In genomic region chr20:407097-407952, GRCh38 we compare ENCODE assay signal across 1 cellular context.
TF ChIP-seq lines count a peak whose summit lies in the region.

No MANE protein-coding gene starts in this region.

TF ChIP-seq in HepG2, 621 proteins besides CTCF, POLR2A, EP300 and RAD21 (continued from another document and continues in another):
- TF ChIP-seq, protein P1, sequence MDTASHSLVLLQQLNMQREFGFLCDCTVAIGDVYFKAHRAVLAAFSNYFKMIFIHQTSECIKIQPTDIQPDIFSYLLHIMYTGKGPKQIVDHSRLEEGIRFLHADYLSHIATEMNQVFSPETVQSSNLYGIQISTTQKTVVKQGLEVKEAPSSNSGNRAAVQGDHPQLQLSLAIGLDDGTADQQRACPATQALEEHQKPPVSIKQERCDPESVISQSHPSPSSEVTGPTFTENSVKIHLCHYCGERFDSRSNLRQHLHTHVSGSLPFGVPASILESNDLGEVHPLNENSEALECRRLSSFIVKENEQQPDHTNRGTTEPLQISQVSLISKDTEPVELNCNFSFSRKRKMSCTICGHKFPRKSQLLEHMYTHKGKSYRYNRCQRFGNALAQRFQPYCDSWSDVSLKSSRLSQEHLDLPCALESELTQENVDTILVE (CRISPR knock-in tag; IDR thresholded peaks at IDR 0.05) = peak; percentile 89
- TF ChIP-seq AKNA (CRISPR knock-in tag; IDR thresholded peaks at IDR 0.05; ENCODE audit: borderline replicate concordance) = peak; percentile 89
- peak; percentile 19; the same call in 1 of the 2 replicates for TF ChIP-seq ISX (CRISPR knock-in tag; conservative IDR thresholded peaks at IDR 0.05)
- TF ChIP-seq ZNF160 (CRISPR knock-in tag; IDR thresholded peaks at IDR 0.05) = peak; percentile 76
- TF ChIP-seq ZNF614 (CRISPR knock-in tag; IDR thresholded peaks at IDR 0.05; ENCODE audit: borderline replicate concordance) = peak; percentile 72
- no peak for TF ChIP-seq ZBTB10 (CRISPR knock-in tag; IDR thresholded peaks at IDR 0.05; ENCODE audit: borderline replicate concordance)
- no peak for TF ChIP-seq ZNF460 (CRISPR knock-in tag; IDR thresholded peaks at IDR 0.05; ENCODE audit: borderline replicate concordance)
- TF ChIP-seq KLF11 (CRISPR knock-in tag; IDR thresholded peaks at IDR 0.05) = peak; percentile 73; the same call in 1 of the 2 replicates
- TF ChIP-seq, protein P2, sequence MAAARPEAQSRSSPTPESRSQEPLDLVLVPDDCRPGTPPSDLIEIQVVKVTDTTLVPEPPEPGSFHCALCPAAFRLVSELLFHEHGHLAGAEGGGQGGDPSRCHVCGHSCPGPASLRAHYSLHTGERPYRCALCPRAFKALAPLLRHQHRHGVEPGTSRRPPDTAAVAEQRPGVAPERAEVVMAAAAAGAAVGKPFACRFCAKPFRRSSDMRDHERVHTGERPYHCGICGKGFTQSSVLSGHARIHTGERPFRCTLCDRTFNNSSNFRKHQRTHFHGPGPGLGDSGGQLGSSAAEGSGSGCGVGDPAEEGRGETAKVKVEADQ (CRISPR knock-in tag; IDR thresholded peaks at IDR 0.05; ENCODE audit: borderline replicate concordance) = peak; percentile 83
- TF ChIP-seq MED1 (CRISPR knock-in tag; IDR thresholded peaks at IDR 0.05) = peak; percentile 92
- TF ChIP-seq ZNF652 (CRISPR knock-in tag; IDR thresholded peaks at IDR 0.05; ENCODE audit: borderline replicate concordance, low read depth) = no peak; the same call in 1 of the 2 replicates
- TF ChIP-seq NCOA5 (CRISPR knock-in tag; IDR thresholded peaks at IDR 0.05) = 0 out of 2 replicates have a peak, but pooled peaks have one; percentile 65
- peak; percentile 14; the same call in 1 of the 2 replicates for TF ChIP-seq FLYWCH1 (CRISPR knock-in tag; IDR thresholded peaks at IDR 0.05)
- peak; percentile 63; the same call in 1 of the 2 replicates for TF ChIP-seq ZFP36L2 (CRISPR knock-in tag; IDR thresholded peaks at IDR 0.05)
- TF ChIP-seq ARNTL (CRISPR knock-in tag; IDR thresholded peaks at IDR 0.05) = no peak; the same call in 1 of the 2 replicates
- TF ChIP-seq, protein P3, sequence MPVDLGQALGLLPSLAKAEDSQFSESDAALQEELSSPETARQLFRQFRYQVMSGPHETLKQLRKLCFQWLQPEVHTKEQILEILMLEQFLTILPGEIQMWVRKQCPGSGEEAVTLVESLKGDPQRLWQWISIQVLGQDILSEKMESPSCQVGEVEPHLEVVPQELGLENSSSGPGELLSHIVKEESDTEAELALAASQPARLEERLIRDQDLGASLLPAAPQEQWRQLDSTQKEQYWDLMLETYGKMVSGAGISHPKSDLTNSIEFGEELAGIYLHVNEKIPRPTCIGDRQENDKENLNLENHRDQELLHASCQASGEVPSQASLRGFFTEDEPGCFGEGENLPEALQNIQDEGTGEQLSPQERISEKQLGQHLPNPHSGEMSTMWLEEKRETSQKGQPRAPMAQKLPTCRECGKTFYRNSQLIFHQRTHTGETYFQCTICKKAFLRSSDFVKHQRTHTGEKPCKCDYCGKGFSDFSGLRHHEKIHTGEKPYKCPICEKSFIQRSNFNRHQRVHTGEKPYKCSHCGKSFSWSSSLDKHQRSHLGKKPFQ (CRISPR knock-in tag; IDR thresholded peaks at IDR 0.05; ENCODE audit: insufficient replicate concordance) = peak; percentile 83
- peak; percentile 83 for TF ChIP-seq IKZF4 (CRISPR knock-in tag; IDR thresholded peaks at IDR 0.05; ENCODE audit: borderline replicate concordance, low read depth, not compliant biosample characterization)
- 0 out of 2 replicates have a peak, but pooled peaks have one; percentile 10 for TF ChIP-seq ZNF318 (CRISPR knock-in tag; IDR thresholded peaks at IDR 0.05)
- TF ChIP-seq ZNF557 (CRISPR knock-in tag; IDR thresholded peaks at IDR 0.05) = peak; percentile 84; the same call in 1 of the 2 replicates
- TF ChIP-seq RFX3 (CRISPR knock-in tag; IDR thresholded peaks at IDR 0.05) = no peak
- TF ChIP-seq, protein P4, sequence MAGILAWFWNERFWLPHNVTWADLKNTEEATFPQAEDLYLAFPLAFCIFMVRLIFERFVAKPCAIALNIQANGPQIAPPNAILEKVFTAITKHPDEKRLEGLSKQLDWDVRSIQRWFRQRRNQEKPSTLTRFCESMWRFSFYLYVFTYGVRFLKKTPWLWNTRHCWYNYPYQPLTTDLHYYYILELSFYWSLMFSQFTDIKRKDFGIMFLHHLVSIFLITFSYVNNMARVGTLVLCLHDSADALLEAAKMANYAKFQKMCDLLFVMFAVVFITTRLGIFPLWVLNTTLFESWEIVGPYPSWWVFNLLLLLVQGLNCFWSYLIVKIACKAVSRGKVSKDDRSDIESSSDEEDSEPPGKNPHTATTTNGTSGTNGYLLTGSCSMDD (CRISPR knock-in tag; IDR thresholded peaks at IDR 0.05) = no peak
- TF ChIP-seq, protein P5, sequence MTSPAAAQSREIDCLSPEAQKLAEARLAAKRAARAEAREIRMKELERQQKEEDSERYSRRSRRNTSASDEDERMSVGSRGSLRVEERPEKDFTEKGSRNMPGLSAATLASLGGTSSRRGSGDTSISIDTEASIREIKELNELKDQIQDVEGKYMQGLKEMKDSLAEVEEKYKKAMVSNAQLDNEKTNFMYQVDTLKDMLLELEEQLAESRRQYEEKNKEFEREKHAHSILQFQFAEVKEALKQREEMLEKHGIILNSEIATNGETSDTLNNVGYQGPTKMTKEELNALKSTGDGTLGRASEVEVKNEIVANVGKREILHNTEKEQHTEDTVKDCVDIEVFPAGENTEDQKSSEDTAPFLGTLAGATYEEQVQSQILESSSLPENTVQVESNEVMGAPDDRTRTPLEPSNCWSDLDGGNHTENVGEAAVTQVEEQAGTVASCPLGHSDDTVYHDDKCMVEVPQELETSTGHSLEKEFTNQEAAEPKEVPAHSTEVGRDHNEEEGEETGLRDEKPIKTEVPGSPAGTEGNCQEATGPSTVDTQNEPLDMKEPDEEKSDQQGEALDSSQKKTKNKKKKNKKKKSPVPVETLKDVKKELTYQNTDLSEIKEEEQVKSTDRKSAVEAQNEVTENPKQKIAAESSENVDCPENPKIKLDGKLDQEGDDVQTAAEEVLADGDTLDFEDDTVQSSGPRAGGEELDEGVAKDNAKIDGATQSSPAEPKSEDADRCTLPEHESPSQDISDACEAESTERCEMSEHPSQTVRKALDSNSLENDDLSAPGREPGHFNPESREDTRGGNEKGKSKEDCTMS (CRISPR knock-in tag; conservative IDR thresholded peaks at IDR 0.05) = peak; percentile 68; the same call in 1 of the 2 replicates
- TF ChIP-seq MXI1 (IDR thresholded peaks at IDR 0.05; ENCODE audit: borderline replicate concordance, low read depth, low read length) = peak; percentile 47; the same call in 2 of the 3 replicates
- 0 out of 2 replicates have a peak, but pooled peaks have one; percentile 47 for TF ChIP-seq U2AF2 (IDR thresholded peaks at IDR 0.05; ENCODE audit: low read depth, low read length)
- no peak for TF ChIP-seq ZNF577 (CRISPR knock-in tag; IDR thresholded peaks at IDR 0.05; ENCODE audit: borderline replicate concordance, low read depth)
- TF ChIP-seq ZNF776 (CRISPR knock-in tag; IDR thresholded peaks at IDR 0.05) = peak; percentile 63; the same call in 1 of the 2 replicates
- peak; percentile 70 for TF ChIP-seq GFI1 (CRISPR knock-in tag; IDR thresholded peaks at IDR 0.05; ENCODE audit: borderline replicate concordance)
- peak; percentile 51 for TF ChIP-seq ONECUT2 (CRISPR knock-in tag; IDR thresholded peaks at IDR 0.05)
- peak; percentile 99 for TF ChIP-seq ZC3H4 (CRISPR knock-in tag; IDR thresholded peaks at IDR 0.05; ENCODE audit: borderline replicate concordance)
- peak; percentile 51; the same call in 1 of the 2 replicates for TF ChIP-seq ZFP37 (CRISPR knock-in tag; IDR thresholded peaks at IDR 0.05; ENCODE audit: borderline replicate concordance)
- TF ChIP-seq ZNF17 (CRISPR knock-in tag; IDR thresholded peaks at IDR 0.05) = no peak
- TF ChIP-seq ATAD3A (CRISPR knock-in tag; IDR thresholded peaks at IDR 0.05) = no peak
- no peak for TF ChIP-seq NFIC (IDR thresholded peaks at IDR 0.05; ENCODE audit: low read length)
